18 cellular contexts compared by ENCODE assay signal in the genomic region with DNA sequence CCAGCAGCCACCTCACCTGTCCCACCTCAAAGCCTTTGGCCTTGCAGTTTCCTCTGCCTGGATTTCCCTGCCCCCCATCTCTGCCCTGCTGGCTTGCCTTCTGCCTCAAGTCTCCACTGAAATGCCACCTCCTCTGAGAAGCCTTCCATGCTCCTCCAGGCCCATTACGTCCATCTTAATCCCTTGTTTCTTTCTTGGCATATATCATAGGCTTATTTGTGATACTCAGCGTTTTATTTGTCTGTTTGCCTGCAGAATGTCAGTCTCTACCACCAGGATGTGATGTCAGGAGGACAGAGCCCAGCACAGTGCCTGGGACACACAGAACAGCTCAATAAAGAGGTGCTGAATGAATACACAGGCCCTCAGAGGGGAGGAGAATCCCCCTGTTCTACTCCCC. TPM values are rescaled to one million over a fixed set of nuclear protein-coding genes. Genes with fewer than 3 reads are reported as not detected.
DNase-seq lines count a peak whose midpoint lies in the region; ATAC-seq and TF ChIP-seq lines count a peak whose summit lies in the region.
"Had no signal": no experiment of that assay in that cellular context is flagged by ENCODE, and none has a peak within 500 bp of the region (broad histone marks: within the 10 kb centered on the region; RNA-seq: fewer than 3 reads in every experiment).

No MANE protein-coding gene starts in this region.

- no peak for ATAC-seq in HG02852 (IDR thresholded peaks at IDR 0.05; ENCODE audit: unreplicated experiment)
- ATAC-seq: activated CD8-positive, alpha-beta T cell treated with anti-CD3 and anti-CD28 coated beads, Interleukin-2, amount 10 ng/mL, durations not matched to agents 7 days and 5 days; natural killer cell treated with Interleukin-12 subunit alpha and Interleukin-12 subunit beta and Interleukin-15 and Interleukin-18, amount 100 ng/mL, for 72 hours had no signal

- TF ChIP-seq CTCF in HFFc6 (IDR thresholded peaks at IDR 0.05), result no peak
- TF ChIP-seq CTCF in brain (conservative IDR thresholded peaks at IDR 0.05), result no peak
- TF ChIP-seq CTCF in thyroid gland (IDR thresholded peaks at IDR 0.05), result no peak

- H3K4me3 Mint-ChIP-seq in HFFc6 (no peak overlapping the region), brain (no peak overlapping the region)
- H3K4me3 Mint-ChIP-seq: activated CD8-positive, alpha-beta T cell treated with anti-CD3 and anti-CD28 coated beads, Interleukin-2, amount 10 ng/mL, durations not matched to agents 7 days and 5 days; activated naive CD4-positive, alpha-beta T cell treated with anti-CD3 and anti-CD28 coated beads for 36 hours; natural killer cell treated with Interleukin-12 subunit alpha and Interleukin-12 subunit beta and Interleukin-15 and Interleukin-18, amount 100 ng/mL, for 72 hours had no signal

- 86 to 93% methylated on average over 2 of the region's 2 CpGs for WGBS in thyroid gland, 2 donors

- no peaks in the 10 kb centered on the region for H3K9me3 ChIP-seq in muscle layer of duodenum (ENCODE audit: control insufficient read depth in 1 of 2, low read length in 2 of 2)
- H3K9me3 ChIP-seq in thyroid gland, result no peaks in the 10 kb centered on the region

- H3K4me1 Mint-ChIP-seq in HFFc6 (ENCODE audit: low read depth) (peaks cover 87% of the 10 kb centered on the region), brain (peaks cover 43% of the 10 kb centered on the region)

- H3K36me3 Mint-ChIP-seq in HFFc6 (ENCODE audit: low read depth), result peaks cover 23% of the 10 kb centered on the region
- peaks cover 43% of the 10 kb centered on the region for H3K36me3 Mint-ChIP-seq in brain
- H3K36me3 Mint-ChIP-seq: CD4-positive, CD25-positive, alpha-beta regulatory T cell; natural killer cell treated with Interleukin-12 subunit alpha and Interleukin-12 subunit beta and Interleukin-15 and Interleukin-18, amount 100 ng/mL, for 72 hours had no signal

- H3K27me3 Mint-ChIP-seq in HFFc6 (ENCODE audit: insufficient read depth) (no peaks in the 10 kb centered on the region; the same call in none of the 2 replicates), brain (no peaks in the 10 kb centered on the region)
- H3K27me3 Mint-ChIP-seq: CD4-positive, CD25-positive, alpha-beta regulatory T cell; natural killer cell treated with Interleukin-12 subunit alpha and Interleukin-12 subunit beta and Interleukin-15 and Interleukin-18, amount 100 ng/mL, for 72 hours had no signal

- H3K4me3 ChIP-seq in muscle layer of duodenum (ENCODE audit: low read depth in 1 of 2, low read length in 2 of 2) (no peak overlapping the region), thyroid gland (replicated peaks in 1 of 3) (no peak overlapping the region)

- H3K36me3 ChIP-seq in muscle layer of duodenum (ENCODE audit: control insufficient read depth in 1 of 2, insufficient read depth in 2 of 2, low read length in 2 of 2) (no peaks in the 10 kb centered on the region), thyroid gland (no peaks in the 10 kb centered on the region)

- H3K27me3 ChIP-seq in muscle layer of duodenum (ENCODE audit: low read depth, low read length), result no peaks in the 10 kb centered on the region
- no peaks in the 10 kb centered on the region for H3K27me3 ChIP-seq in thyroid gland

- H3K27ac ChIP-seq in muscle layer of duodenum (ENCODE audit: low read length), result peak overlapping the region; percentile 66
- peak overlapping the region; percentile 42 to 79 (median 70) for H3K27ac ChIP-seq in thyroid gland

- H3K4me1 ChIP-seq in muscle layer of duodenum (ENCODE audit: control insufficient read depth in 1 of 2, insufficient read depth in 2 of 2, low read length in 2 of 2), result peaks cover 22 to 60% of the 10 kb centered on the region in 2 donors
- peaks cover 32 to 79% of the 10 kb centered on the region in 2 donors for H3K4me1 ChIP-seq in thyroid gland

- H3K9me3 Mint-ChIP-seq in HFFc6 (no peaks in the 10 kb centered on the region), brain (peaks cover 0 to 13% (median 9%) of the 10 kb centered on the region in 5 experiments)
- H3K9me3 Mint-ChIP-seq: activated naive CD4-positive, alpha-beta T cell treated with anti-CD3 and anti-CD28 coated beads for 36 hours; natural killer cell treated with Interleukin-12 subunit alpha and Interleukin-12 subunit beta and Interleukin-15 and Interleukin-18, amount 100 ng/mL, for 72 hours had no signal

- H3K27ac Mint-ChIP-seq in HFFc6, result peak overlapping the region; percentile 77
- H3K27ac Mint-ChIP-seq in brain, result peak overlapping the region in 4 of 5 experiments; percentile 38 to 86 (median 64)
- H3K27ac Mint-ChIP-seq: activated CD8-positive, alpha-beta T cell treated with anti-CD3 and anti-CD28 coated beads, Interleukin-2, amount 10 ng/mL, durations not matched to agents 7 days and 5 days; activated naive CD4-positive, alpha-beta T cell treated with anti-CD3 and anti-CD28 coated beads for 36 hours; CD4-positive, CD25-positive, alpha-beta regulatory T cell; natural killer cell treated with Interleukin-12 subunit alpha and Interleukin-12 subunit beta and Interleukin-15 and Interleukin-18, amount 100 ng/mL, for 72 hours had no signal

- no peak for TF ChIP-seq POLR2A in thyroid gland (IDR thresholded peaks at IDR 0.05)

- DNase-seq in HFFc6, result no peak
- DNase-seq in thyroid gland, result no peak
- no peak for DNase-seq in NCI-H1092 (lab: John Stamatoyannopoulos, UW)
- DNase-seq in 8988T, result no peak
- no peak for DNase-seq in NCI-H1417 treated with DMSO at 0.1 percent for 48 hours (lab: John Stamatoyannopoulos, UW)
- DNase-seq: activated CD8-positive, alpha-beta T cell treated with anti-CD3 and anti-CD28 coated beads, Interleukin-2, amount 10 ng/mL, durations not matched to agents 7 days and 5 days; activated naive CD4-positive, alpha-beta T cell treated with anti-CD3 and anti-CD28 coated beads for 36 hours; CD4-positive, CD25-positive, alpha-beta regulatory T cell; cortex of kidney; NCI-H1436 treated with DMSO at 0.1 percent for 48 hours; NCI-H510A; stimulated activated CD4-positive, alpha-beta T cell treated with anti-CD3 and anti-CD28 coated beads, Interleukin-12 subunit alpha, Interleukin-12 subunit beta, amount 100 ng/mL, for 4 hours; T-helper 9 cell had no signal

- intact Hi-C loops in thyroid gland (cut with DNase I), result no loop called here

RNA-seq across cellular contexts. Expression of a gene that starts 24.4 kb away (rescaled TPM):
- under 1 TPM; 0.17 to 0.55 (median 0.39) TPM for total RNA-seq in HFFc6 (2021; fragmentation: NEBNext Ultra II Directional; extraction: Animal tissue kit (Norgen Biotek cat#: 25700))
- polyA plus RNA-seq in brain (ENCODE audit: insufficient read depth, low read depth, low replicate concordance), result not detected
- total RNA-seq in thyroid gland, result 1 to 10 TPM in 2 of 4 donors, under 1 TPM in 2; 0.45 to 2.5 (median 1.1) TPM
- total RNA-seq: activated CD8-positive, alpha-beta T cell treated with anti-CD3 and anti-CD28 coated beads, Interleukin-2, amount 10 ng/mL, durations not matched to agents 7 days and 5 days; activated naive CD4-positive, alpha-beta T cell treated with anti-CD3 and anti-CD28 coated beads for 36 hours; CD4-positive, CD25-positive, alpha-beta regulatory T cell; RPMI7951 had no signal
